In the genomic region with DNA sequence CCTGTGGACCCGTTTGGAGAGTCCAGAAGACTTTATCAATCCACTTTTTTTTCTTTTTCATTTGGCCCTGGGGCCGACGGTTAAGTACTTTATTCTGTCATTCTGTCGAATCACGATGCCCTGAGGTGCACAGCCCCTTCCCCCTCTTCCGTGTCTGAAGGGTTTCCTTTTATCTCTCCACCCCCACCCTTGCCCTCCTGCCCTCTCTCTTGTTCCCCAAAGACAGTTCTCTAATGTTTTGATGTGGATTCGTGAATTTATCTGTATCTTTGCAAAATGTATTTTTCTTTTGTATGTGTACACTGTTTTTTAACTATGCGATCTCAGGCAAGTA, we compare ENCODE assay signal across 8 cellular contexts. TPM values are rescaled to one million over a fixed set of nuclear protein-coding genes. Genes with fewer than 3 reads are reported as not detected.
DNase-seq lines count a peak whose midpoint lies in the region; ATAC-seq and TF ChIP-seq lines count a peak whose summit lies in the region.

No MANE protein-coding gene starts in this region.

- peak; percentile 3 for ATAC-seq in GM19023 (IDR thresholded peaks at IDR 0.05; ENCODE audit: unreplicated experiment)
- ATAC-seq in GM21423 (IDR thresholded peaks at IDR 0.05; ENCODE audit: unreplicated experiment) = no peak

- H3K36me3 ChIP-seq in muscle layer of colon (ENCODE audit: insufficient read depth, low read length) = no peaks in the 10 kb centered on the region

- no peaks in the 10 kb centered on the region for H3K9me3 ChIP-seq in muscle layer of colon (ENCODE audit: low read length)

- H3K4me3 ChIP-seq in Jurkat, Clone E6-1 (ENCODE audit: low read length) = peak overlapping the region; percentile 51
- H3K4me3 ChIP-seq in cardiac fibroblast (replicated peaks in 1 of 2; ENCODE audit: low read depth in 2 of 2, low read length in 2 of 2) = peak overlapping the region; percentile 61 to 65
- H3K4me3 ChIP-seq in muscle layer of colon (ENCODE audit: low read depth in 1 of 2, low read length in 2 of 2) = peak overlapping the region; percentile 75 to 87

- H3K9ac ChIP-seq in muscle layer of colon (ENCODE audit: low read length) = peak overlapping the region; percentile 75

- peaks cover 24% of the 10 kb centered on the region for H3K4me1 ChIP-seq in muscle layer of colon (ENCODE audit: insufficient read depth, low read length)

- H3K27me3 ChIP-seq in muscle layer of colon (ENCODE audit: control insufficient read depth in 1 of 2, insufficient read depth in 2 of 2, low read length in 2 of 2) = no peaks in the 10 kb centered on the region

- peak; percentile 83 for DNase-seq in Jurkat, Clone E6-1 (ENCODE audit: low read depth, low spot score)
- DNase-seq in cardiac fibroblast (ENCODE audit: low read depth in 2 of 2) = no peak
- no peak for DNase-seq in DMS 273 treated with DMSO at 0.1 percent for 48 hours (lab: John Stamatoyannopoulos, UW)
- no peak for DNase-seq in OCI-M1 (lab: John Stamatoyannopoulos, UW)
- DNase-seq in NCI-H1694 treated with DMSO at 0.1 percent for 48 hours (lab: John Stamatoyannopoulos, UW) = no peak

- no peak for TF ChIP-seq CTCF in cardiac fibroblast (IDR thresholded peaks at IDR 0.05; ENCODE audit: low read depth, low read length)

- peak overlapping the region; percentile 64 for H3K27ac ChIP-seq in muscle layer of colon (ENCODE audit: low read depth, low read length)

RNA-seq across cellular contexts. Expression of gene CASP8, which starts 1.7 kb away (rescaled TPM):
- polyA plus RNA-seq in Jurkat, Clone E6-1 (2012; ENCODE audit: insufficient read depth, insufficient read length) = 41.9 TPM
